14 cellular contexts compared by ENCODE assay signal in genomic region chr12:2360630-2361170, GRCh38.
DNase-seq lines count a peak whose midpoint lies in the region; FAIRE-seq and TF ChIP-seq lines count a peak whose summit lies in the region.
"Had no signal": no experiment of that assay in that cellular context is flagged by ENCODE, and none has a peak within 500 bp of the region (broad histone marks: within the 10 kb centered on the region; RNA-seq: fewer than 3 reads in every experiment).

No MANE protein-coding gene starts in this region.

- no peak for FAIRE-seq in GM12892 (lab: Jason Lieb, UNC)

- no peak overlapping the region for H3K27ac ChIP-seq in WERI-Rb-1
- H3K27ac ChIP-seq in neuronal stem cell (replicated peaks; ENCODE audit: low read length), result no peak overlapping the region
- H3K27ac ChIP-seq: RWPE1 had no signal

- no peak overlapping the region for H4K91ac ChIP-seq in neuronal stem cell (ENCODE audit: low read depth, low read length, poor library complexity)

- no peaks in the 10 kb centered on the region for H3K9me3 Mint-ChIP-seq in HFFc6
- H3K9me3 Mint-ChIP-seq: CD4-positive, CD25-positive, alpha-beta regulatory T cell; naive B cell had no signal

- DNase-seq in BE2C, result no peak
- DNase-seq in HFFc6, result no peak
- DNase-seq in WERI-Rb-1, result no peak
- no peak for DNase-seq in kidney epithelial cell (ENCODE audit: low read depth)
- DNase-seq in GM12892 (ENCODE audit: insufficient read length), result no peak
- DNase-seq in NCI-H2196 treated with DMSO at 0.1 percent for 48 hours (lab: John Stamatoyannopoulos, UW; ENCODE audit: unreplicated experiment), result no peak
- no peak for DNase-seq in neuronal stem cell (ENCODE audit: low spot score)
- no peak for DNase-seq in NK-92 treated with Interleukin-12 subunit alpha and Interleukin-12 subunit beta, amount 100 ng/mL, for 24 hours (lab: John Stamatoyannopoulos, UW)
- DNase-seq: amniotic stem cell; CD4-positive, CD25-positive, alpha-beta regulatory T cell; left cardiac atrium; naive B cell; NCI-H2227 treated with DMSO at 0.1 percent for 48 hours had no signal

- H3K27me3 Mint-ChIP-seq in HFFc6 (ENCODE audit: insufficient read depth), result no peaks in the 10 kb centered on the region; the same call in none of the 2 replicates

- H3K36me3 Mint-ChIP-seq in HFFc6 (ENCODE audit: low read depth), result no peaks in the 10 kb centered on the region; the same call in 1 of the 2 replicates
- H3K36me3 Mint-ChIP-seq: CD4-positive, CD25-positive, alpha-beta regulatory T cell; naive B cell had no signal

- no peak overlapping the region for H3K4me3 Mint-ChIP-seq in HFFc6
- H3K4me3 Mint-ChIP-seq: CD4-positive, CD25-positive, alpha-beta regulatory T cell had no signal

- H3K79me1 ChIP-seq in neuronal stem cell (ENCODE audit: low read depth, low read length), result no peaks in the 10 kb centered on the region

- H3K14ac ChIP-seq in neuronal stem cell (ENCODE audit: low read length), result no peak overlapping the region

- no peak overlapping the region for H3K9ac ChIP-seq in neuronal stem cell (ENCODE audit: low read depth, low read length, poor library complexity)

- no peak for TF ChIP-seq POLR2A in GM12892 (IDR thresholded peaks at IDR 0.05; ENCODE audit: low read depth, low read length)

- H3K23ac ChIP-seq in neuronal stem cell (ENCODE audit: low read depth, low read length, poor library complexity), result no peak overlapping the region

- no peak overlapping the region for H2AK5ac ChIP-seq in neuronal stem cell (ENCODE audit: low read depth, low read length)

- H4K8ac ChIP-seq in neuronal stem cell (ENCODE audit: low read depth, low read length), result no peak overlapping the region

- H2BK5ac ChIP-seq in neuronal stem cell (ENCODE audit: low read length), result no peak overlapping the region

- H3K36me3 ChIP-seq in BE2C, result no peaks in the 10 kb centered on the region
- H3K36me3 ChIP-seq in WERI-Rb-1, result no peaks in the 10 kb centered on the region
- H3K36me3 ChIP-seq in kidney epithelial cell (ENCODE audit: control insufficient read depth, insufficient read depth, low read length), result no peaks in the 10 kb centered on the region
- H3K36me3 ChIP-seq in neuronal stem cell (replicated peaks in 1 of 2; ENCODE audit: control insufficient read depth in 2 of 2, insufficient read depth in 2 of 2, low read length in 2 of 2), result no peaks in the 10 kb centered on the region

- peaks cover 25% of the 10 kb centered on the region for H3K4me1 Mint-ChIP-seq in HFFc6 (ENCODE audit: low read depth)

- H3K4me1 ChIP-seq in BE2C (no peaks in the 10 kb centered on the region; the same call in 1 of the 2 replicates), neuronal stem cell (ENCODE audit: control insufficient read depth in 2 of 2, insufficient read depth in 1 of 2, low read depth in 1 of 2, low read length in 2 of 2) (peaks cover 0 to 10% of the 10 kb centered on the region in 2 donors)

- H3K4ac ChIP-seq in neuronal stem cell (ENCODE audit: low read length), result no peak overlapping the region

- TF ChIP-seq CTCF in BE2C (IDR thresholded peaks at IDR 0.05; ENCODE audit: low read depth, low read length) (peak; percentile 41), HFFc6 (IDR thresholded peaks at IDR 0.05) (peak; percentile 48), WERI-Rb-1 (IDR thresholded peaks at IDR 0.05; ENCODE audit: low read depth, low read length) (peak; percentile 3; the same call in 1 of the 2 replicates), kidney epithelial cell (IDR thresholded peaks at IDR 0.05; ENCODE audit: insufficient read depth, low read length, poor library complexity, severe bottlenecking) (peak; percentile 19)

- WGBS in neuronal stem cell (ENCODE audit: extremely low coverage in 2 of 2, insufficient read length in 2 of 2, insufficient replicate concordance in 1 of 2), 2 donors, result no CpG with 5 or more reads among the region's 11 CpGs

- H2AFZ ChIP-seq in neuronal stem cell (ENCODE audit: low read length), result no peak overlapping the region

- H3K18ac ChIP-seq in neuronal stem cell (ENCODE audit: low read length), result no peak overlapping the region

- H3K9me3 ChIP-seq in BE2C (no peaks in the 10 kb centered on the region), WERI-Rb-1 (ENCODE audit: severe bottlenecking) (no peaks in the 10 kb centered on the region), neuronal stem cell (replicated peaks in 1 of 2; ENCODE audit: control insufficient read depth in 2 of 2, insufficient read depth in 1 of 2, low read depth in 1 of 2, low read length in 2 of 2) (no peaks in the 10 kb centered on the region)

- H3K27ac Mint-ChIP-seq in HFFc6, result no peak overlapping the region
- H3K27ac Mint-ChIP-seq: CD4-positive, CD25-positive, alpha-beta regulatory T cell; naive B cell had no signal

- H2BK15ac ChIP-seq in neuronal stem cell (ENCODE audit: low read length), result no peak overlapping the region

- H2BK12ac ChIP-seq in neuronal stem cell (ENCODE audit: low read length), result no peak overlapping the region

- H3K4me3 ChIP-seq in BE2C (ENCODE audit: low read depth, low read length) (no peak overlapping the region), WERI-Rb-1 (ENCODE audit: low read depth, low read length) (no peak overlapping the region), kidney epithelial cell (ENCODE audit: low read depth, low read length) (no peak overlapping the region), neuronal stem cell (ENCODE audit: low read length in 2 of 2) (no peak overlapping the region)

- no peaks in the 10 kb centered on the region for H3K27me3 ChIP-seq in BE2C
- no peaks in the 10 kb centered on the region for H3K27me3 ChIP-seq in WERI-Rb-1 (ENCODE audit: insufficient read depth, low read depth, severe bottlenecking)
- H3K27me3 ChIP-seq in kidney epithelial cell (ENCODE audit: control insufficient read depth, insufficient read depth, low read length), result peaks cover under 1% of the 10 kb centered on the region
- H3K27me3 ChIP-seq in neuronal stem cell (ENCODE audit: control insufficient read depth in 3 of 3, insufficient read depth in 3 of 3, low read depth in 1 of 3, low read length in 3 of 3), result no peaks in the 10 kb centered on the region

- H2BK120ac ChIP-seq in neuronal stem cell (ENCODE audit: low read depth, low read length), result no peak overlapping the region

- no peak overlapping the region for H3K4me2 ChIP-seq in neuronal stem cell (ENCODE audit: insufficient read depth, low read length, poor library complexity, severe bottlenecking)
